ENCODE assay signal across 1 cellular context in the genomic region with DNA sequence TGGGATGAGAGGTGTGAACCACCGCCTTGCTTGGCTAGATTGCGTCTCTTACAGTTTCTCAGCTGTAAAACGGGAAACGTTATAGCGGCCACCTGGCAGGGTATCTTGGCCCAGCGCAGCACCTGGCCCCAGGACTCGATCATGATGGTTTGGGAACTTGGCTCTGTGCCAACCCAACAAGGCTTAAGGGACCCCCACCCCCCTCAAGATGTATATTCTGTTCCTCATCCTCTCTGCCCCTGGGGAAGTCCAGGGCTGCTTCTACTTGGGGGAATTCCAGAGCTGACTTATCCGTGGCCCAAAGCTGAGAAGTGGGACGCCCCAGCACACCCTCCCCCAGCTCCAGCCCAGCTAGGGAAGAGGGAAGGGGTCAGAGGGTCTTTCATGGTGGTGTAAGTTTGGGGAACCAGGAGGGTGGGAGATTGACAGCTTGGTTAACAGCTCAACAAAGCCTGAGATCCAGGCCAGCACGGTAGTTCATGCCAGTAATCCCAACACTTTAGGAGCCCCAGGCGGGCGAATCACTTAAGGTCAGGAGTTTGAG.
TF ChIP-seq lines count a peak whose summit lies in the region.

No MANE protein-coding gene starts in this region.

TF ChIP-seq in WTC11, 78 proteins besides CTCF, POLR2A, EP300 and RAD21 (continued from another document):
- TF ChIP-seq, protein P1, sequence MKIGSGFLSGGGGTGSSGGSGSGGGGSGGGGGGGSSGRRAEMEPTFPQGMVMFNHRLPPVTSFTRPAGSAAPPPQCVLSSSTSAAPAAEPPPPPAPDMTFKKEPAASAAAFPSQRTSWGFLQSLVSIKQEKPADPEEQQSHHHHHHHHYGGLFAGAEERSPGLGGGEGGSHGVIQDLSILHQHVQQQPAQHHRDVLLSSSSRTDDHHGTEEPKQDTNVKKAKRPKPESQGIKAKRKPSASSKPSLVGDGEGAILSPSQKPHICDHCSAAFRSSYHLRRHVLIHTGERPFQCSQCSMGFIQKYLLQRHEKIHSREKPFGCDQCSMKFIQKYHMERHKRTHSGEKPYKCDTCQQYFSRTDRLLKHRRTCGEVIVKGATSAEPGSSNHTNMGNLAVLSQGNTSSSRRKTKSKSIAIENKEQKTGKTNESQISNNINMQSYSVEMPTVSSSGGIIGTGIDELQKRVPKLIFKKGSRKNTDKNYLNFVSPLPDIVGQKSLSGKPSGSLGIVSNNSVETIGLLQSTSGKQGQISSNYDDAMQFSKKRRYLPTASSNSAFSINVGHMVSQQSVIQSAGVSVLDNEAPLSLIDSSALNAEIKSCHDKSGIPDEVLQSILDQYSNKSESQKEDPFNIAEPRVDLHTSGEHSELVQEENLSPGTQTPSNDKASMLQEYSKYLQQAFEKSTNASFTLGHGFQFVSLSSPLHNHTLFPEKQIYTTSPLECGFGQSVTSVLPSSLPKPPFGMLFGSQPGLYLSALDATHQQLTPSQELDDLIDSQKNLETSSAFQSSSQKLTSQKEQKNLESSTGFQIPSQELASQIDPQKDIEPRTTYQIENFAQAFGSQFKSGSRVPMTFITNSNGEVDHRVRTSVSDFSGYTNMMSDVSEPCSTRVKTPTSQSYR (CRISPR knock-in tag; IDR thresholded peaks at IDR 0.05): no peak
- TF ChIP-seq, protein P2, sequence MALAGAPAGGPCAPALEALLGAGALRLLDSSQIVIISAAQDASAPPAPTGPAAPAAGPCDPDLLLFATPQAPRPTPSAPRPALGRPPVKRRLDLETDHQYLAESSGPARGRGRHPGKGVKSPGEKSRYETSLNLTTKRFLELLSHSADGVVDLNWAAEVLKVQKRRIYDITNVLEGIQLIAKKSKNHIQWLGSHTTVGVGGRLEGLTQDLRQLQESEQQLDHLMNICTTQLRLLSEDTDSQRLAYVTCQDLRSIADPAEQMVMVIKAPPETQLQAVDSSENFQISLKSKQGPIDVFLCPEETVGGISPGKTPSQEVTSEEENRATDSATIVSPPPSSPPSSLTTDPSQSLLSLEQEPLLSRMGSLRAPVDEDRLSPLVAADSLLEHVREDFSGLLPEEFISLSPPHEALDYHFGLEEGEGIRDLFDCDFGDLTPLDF (CRISPR knock-in tag; IDR thresholded peaks at IDR 0.05): no peak
- TF ChIP-seq, protein P3, sequence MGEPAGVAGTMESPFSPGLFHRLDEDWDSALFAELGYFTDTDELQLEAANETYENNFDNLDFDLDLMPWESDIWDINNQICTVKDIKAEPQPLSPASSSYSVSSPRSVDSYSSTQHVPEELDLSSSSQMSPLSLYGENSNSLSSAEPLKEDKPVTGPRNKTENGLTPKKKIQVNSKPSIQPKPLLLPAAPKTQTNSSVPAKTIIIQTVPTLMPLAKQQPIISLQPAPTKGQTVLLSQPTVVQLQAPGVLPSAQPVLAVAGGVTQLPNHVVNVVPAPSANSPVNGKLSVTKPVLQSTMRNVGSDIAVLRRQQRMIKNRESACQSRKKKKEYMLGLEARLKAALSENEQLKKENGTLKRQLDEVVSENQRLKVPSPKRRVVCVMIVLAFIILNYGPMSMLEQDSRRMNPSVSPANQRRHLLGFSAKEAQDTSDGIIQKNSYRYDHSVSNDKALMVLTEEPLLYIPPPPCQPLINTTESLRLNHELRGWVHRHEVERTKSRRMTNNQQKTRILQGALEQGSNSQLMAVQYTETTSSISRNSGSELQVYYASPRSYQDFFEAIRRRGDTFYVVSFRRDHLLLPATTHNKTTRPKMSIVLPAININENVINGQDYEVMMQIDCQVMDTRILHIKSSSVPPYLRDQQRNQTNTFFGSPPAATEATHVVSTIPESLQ (CRISPR knock-in tag; IDR thresholded peaks at IDR 0.05): no peak
- TF ChIP-seq ZNF232 (CRISPR knock-in tag; IDR thresholded peaks at IDR 0.05) (no peak), TCF7 (CRISPR knock-in tag; IDR thresholded peaks at IDR 0.05; ENCODE audit: low read depth) (no peak)
